ENCODE assay signal across 9 cellular contexts in the genomic region with DNA sequence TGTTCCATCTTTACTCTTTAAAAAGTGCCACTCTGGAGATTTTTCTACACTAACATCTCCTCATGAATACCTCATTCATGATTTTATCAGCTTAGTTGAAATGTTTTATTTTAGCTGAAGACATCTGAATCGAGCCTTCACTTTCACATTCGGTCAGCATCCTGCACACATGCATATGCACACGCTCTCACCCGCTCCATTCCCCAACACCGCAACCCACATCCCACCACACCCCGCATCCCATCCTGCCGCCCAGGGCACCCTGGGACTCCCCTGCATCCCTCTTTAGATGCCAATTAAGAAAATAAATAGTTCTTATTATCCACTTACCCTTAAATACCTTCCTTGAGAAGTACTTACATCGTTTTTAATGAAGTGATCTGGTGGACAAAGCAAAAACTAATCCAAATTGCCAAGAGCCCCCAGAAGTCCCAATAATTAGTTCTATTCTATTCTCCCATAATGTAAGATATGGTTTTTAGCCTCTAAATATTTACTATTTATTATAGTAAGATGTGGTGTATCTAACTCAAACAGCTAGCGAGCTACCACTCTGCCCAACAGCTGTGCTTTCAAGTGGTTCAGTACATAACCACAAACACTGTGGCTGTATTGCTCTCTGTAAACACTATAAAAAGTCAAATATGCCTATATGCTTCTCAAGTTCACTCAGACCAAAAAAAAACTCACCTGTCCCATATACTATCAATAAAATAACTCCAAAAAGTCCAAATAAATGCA. TPM values are rescaled to one million over a fixed set of nuclear protein-coding genes. Genes with fewer than 3 reads are reported as not detected.
DNase-seq lines count a peak whose midpoint lies in the region; ATAC-seq and TF ChIP-seq lines count a peak whose summit lies in the region.
"Had no signal": no experiment of that assay in that cellular context is flagged by ENCODE, and none has a peak within 500 bp of the region (broad histone marks: within the 10 kb centered on the region; RNA-seq: fewer than 3 reads in every experiment).

No MANE protein-coding gene starts in this region.

- H3K27ac ChIP-seq in Peyer's patch = peak overlapping the region in 1 of 4 donors; percentile 46

- DNase-seq in DMS53 treated with DMSO at 0.1 percent for 48 hours (lab: John Stamatoyannopoulos, UW; ENCODE audit: unreplicated experiment) (peak; percentile 73), Peyer's patch (peak in 2 of 3 donors; percentile 17 to 56), NCI-H1694 treated with DMSO at 0.1 percent for 48 hours (lab: John Stamatoyannopoulos, UW) (no peak), AG20443 (ENCODE audit: low spot score) (no peak), HuH-7.5 (ENCODE audit: low spot score) (no peak)
- peak; percentile 8 to 11 for DNase-seq in activated T-helper 1 cell treated with anti-CD3 and anti-CD28 coated beads, Interleukin-2, amount 50 U/mL, for 16 hours (ENCODE audit: low read depth in 1 of 2, low spot score in 1 of 2)
- peak; percentile 9 to 59 for DNase-seq in stimulated activated CD4-positive, alpha-beta T cell treated with anti-CD3 and anti-CD28 coated beads, Interleukin-12 subunit alpha, Interleukin-12 subunit beta, amount 100 ng/mL, for 24 hours (ENCODE audit: low read depth in 2 of 2)

- no peaks in the 10 kb centered on the region for H3K4me1 ChIP-seq in Peyer's patch
- H3K4me1 ChIP-seq: left lung had no signal

- H3K27me3 ChIP-seq in Peyer's patch = no peaks in the 10 kb centered on the region
- H3K27me3 ChIP-seq: left lung had no signal

- no peak for TF ChIP-seq CTCF in Peyer's patch (IDR thresholded peaks at IDR 0.05)

- H3K9me3 ChIP-seq in Peyer's patch = no peaks in the 10 kb centered on the region
- H3K9me3 ChIP-seq: left lung had no signal

- ATAC-seq in GM21737 (IDR thresholded peaks at IDR 0.05; ENCODE audit: unreplicated experiment) = no peak
- ATAC-seq: left lung had no signal

- peak overlapping the region in 1 of 4 donors; percentile 26 for H3K4me3 ChIP-seq in Peyer's patch
- H3K4me3 ChIP-seq: left lung had no signal

- TF ChIP-seq POLR2A in Peyer's patch (IDR thresholded peaks at IDR 0.05) = no peak

- H3K36me3 ChIP-seq in Peyer's patch = no peaks in the 10 kb centered on the region
- H3K36me3 ChIP-seq: left lung had no signal

RNA-seq across cellular contexts. Expression of gene GZMK, which starts 38.2 kb away (rescaled TPM):
- total RNA-seq in Peyer's patch = not detected

RNA-seq across cellular contexts. Expression of gene GZMA, which starts 40.2 kb away (rescaled TPM):
- total RNA-seq in Peyer's patch = 10 to 100 TPM in 1 of 4 donors, 1 to 10 TPM in 2, not detected in 1; 2.2 to 13.8 (median 7.2) TPM

Comparison
In these comparisons a context has a peak if more than half of its experiments do, and no peak if none do; other contexts are left out.
1. DNase-seq: peak in DMS53 treated with DMSO at 0.1 percent for 48 hours (single experiment), Peyer's patch (2 of 3), activated T-helper 1 cell treated with anti-CD3 and anti-CD28 coated beads, Interleukin-2, amount 50 U/mL, for 16 hours (2 of 2) and stimulated activated CD4-positive, alpha-beta T cell treated with anti-CD3 and anti-CD28 coated beads, Interleukin-12 subunit alpha, Interleukin-12 subunit beta, amount 100 ng/mL, for 24 hours (2 of 2); none in NCI-H1694 treated with DMSO at 0.1 percent for 48 hours (single experiment), AG20443 (single experiment) and HuH-7.5 (single experiment).